In the genomic region with DNA sequence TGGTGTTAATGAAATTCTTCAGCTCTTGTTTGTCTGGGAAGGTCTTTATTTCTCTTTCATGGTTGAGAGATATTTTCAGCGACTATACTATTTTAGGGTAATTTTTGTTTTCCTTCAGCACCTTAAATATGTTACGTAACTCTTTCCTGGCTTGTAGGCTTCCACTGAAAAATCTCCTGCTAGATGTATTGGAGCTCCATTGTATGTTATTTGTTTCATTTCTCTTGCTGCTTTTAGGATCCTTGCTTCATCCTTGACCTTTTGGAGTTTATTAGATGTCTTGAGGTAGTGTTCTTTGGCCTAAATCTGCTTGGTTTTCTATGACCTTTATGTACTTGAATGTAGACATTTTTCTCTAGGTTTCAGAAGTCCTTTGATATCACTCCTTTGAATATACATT, we compare ENCODE assay signal across 3 cellular contexts.
"Had no signal": no experiment of that assay in that cellular context is flagged by ENCODE, and none has a peak within 500 bp of the region (broad histone marks: within the 10 kb centered on the region; RNA-seq: fewer than 3 reads in every experiment).

No MANE protein-coding gene starts in this region.

- H3K4me3 ChIP-seq: GM12878 had no signal

- ATAC-seq: GM12878 had no signal

- DNase-seq: GDM1, GF-D8 had no signal
